In the genomic region with DNA sequence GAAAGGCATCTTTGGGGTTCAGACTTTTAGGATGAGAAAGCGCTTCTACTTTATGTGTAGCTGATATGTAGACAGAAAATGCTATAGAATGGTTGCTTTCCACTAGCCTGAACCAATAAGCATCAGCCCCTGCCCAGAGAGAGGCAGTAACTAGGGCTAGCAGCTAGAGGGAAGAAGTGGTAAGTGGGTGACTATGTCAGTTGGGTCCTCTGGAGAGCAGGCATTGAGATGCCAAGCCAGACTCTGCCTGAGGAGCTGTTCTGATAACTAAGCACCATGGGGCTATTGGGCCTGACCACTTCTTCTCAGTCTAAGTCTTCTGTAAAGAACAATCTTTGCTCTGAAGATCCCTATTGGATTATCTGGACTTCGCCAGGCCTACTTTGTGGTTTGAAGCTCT, we compare ENCODE assay signal across 15 cellular contexts.
DNase-seq lines count a peak whose midpoint lies in the region; ATAC-seq and TF ChIP-seq lines count a peak whose summit lies in the region.
"Had no signal": no experiment of that assay in that cellular context is flagged by ENCODE, and none has a peak within 500 bp of the region (broad histone marks: within the 10 kb centered on the region; RNA-seq: fewer than 3 reads in every experiment).

No MANE protein-coding gene starts in this region.

- H3K4me3 Mint-ChIP-seq in WTC11: no peak overlapping the region
- H3K4me3 Mint-ChIP-seq: CD4-positive, alpha-beta memory T cell; HFFc6 had no signal

- no peaks in the 10 kb centered on the region for H3K79me2 ChIP-seq in SK-N-SH (ENCODE audit: insufficient read depth)

- TF ChIP-seq CTCF in WTC11 (IDR thresholded peaks at IDR 0.05) (no peak), fibroblast of mammary gland (conservative IDR thresholded peaks at IDR 0.05; ENCODE audit: control insufficient read depth, insufficient read depth, low read depth, low read length) (peak; percentile 25), thyroid gland (IDR thresholded peaks at IDR 0.05) (no peak), SK-N-SH (IDR thresholded peaks at IDR 0.05) (no peak)

- WGBS in thyroid gland, 2 donors: 86 to 100% methylated on average over 2 of the region's 2 CpGs
- WGBS in SK-N-SH (ENCODE audit: low lambda C conversion rate): 19% methylated on average over 2 of the region's 2 CpGs

- no peaks in the 10 kb centered on the region for H3K9me3 ChIP-seq in thyroid gland
- H3K9me3 ChIP-seq in SK-N-SH: no peaks in the 10 kb centered on the region
- H3K9me3 ChIP-seq: BE2C had no signal

- peaks cover 54% of the 10 kb centered on the region for H3K9me3 Mint-ChIP-seq in WTC11

- H3K27ac ChIP-seq in thyroid gland (peak overlapping the region; percentile 23 to 79 (median 74)), SK-N-SH (ENCODE audit: low read depth in 2 of 2, low read length in 1 of 2) (no peak overlapping the region)
- H3K27ac ChIP-seq: C4-2B had no signal

- CTCF ChIA-PET in WTC11 (lab: Charles Lee) (interaction anchor here (1.5 to 3.8 kb wide), 6 partner anchors 16 to 427 kb away, joined by 4 to 23 read pairs (median 14); no protein-coding TSS in a partner anchor), SK-N-SH (lab: Yijun Ruan, JAX) (interaction anchor here (5.8 kb wide), 1 partner anchor 121 kb away, joined by 36 read pairs; no protein-coding TSS in a partner anchor)

- no peak overlapping the region for H3K9ac ChIP-seq in SK-N-SH

- no peak for TF ChIP-seq POLR2A in thyroid gland (IDR thresholded peaks at IDR 0.05)

- no peak overlapping the region for H2AFZ ChIP-seq in SK-N-SH (ENCODE audit: low read depth)

- DNase-seq in HUDEP-2 (lab: John Stamatoyannopoulos, UW; ENCODE audit: unreplicated experiment in 76 of 76) (peak in 72 of 76 experiments; percentile 21 to 97 (median 76)), WTC11 (ENCODE audit: low spot score) (no peak), fibroblast of mammary gland (ENCODE audit: low read depth) (no peak), thyroid gland (no peak), SK-N-SH (no peak)
- DNase-seq in effector CD4-positive, alpha-beta T cell: no peak
- DNase-seq: BE2C; CD4-positive, alpha-beta memory T cell; COR-L47; DMS153; DMS79 treated with DMSO at 0.1 percent for 48 hours; EL; HFFc6 had no signal

- intact Hi-C loops in thyroid gland (cut with DNase I): no loop called here

- no peak for TF ChIP-seq RAD21 in SK-N-SH (IDR thresholded peaks at IDR 0.05; ENCODE audit: low read length)

- no peaks in the 10 kb centered on the region for H3K36me3 ChIP-seq in thyroid gland
- no peaks in the 10 kb centered on the region for H3K36me3 ChIP-seq in SK-N-SH (replicated peaks in 1 of 2; ENCODE audit: control insufficient read depth in 1 of 2, insufficient read depth in 2 of 2, low read length in 1 of 2)
- H3K36me3 ChIP-seq: BE2C had no signal

- no peaks in the 10 kb centered on the region for H3K4me1 Mint-ChIP-seq in WTC11
- H3K4me1 Mint-ChIP-seq: CD4-positive, alpha-beta memory T cell had no signal

- H3F3A ChIP-seq in SK-N-SH (replicated peaks; ENCODE audit: insufficient read depth): no peaks in the 10 kb centered on the region

- H3K27ac Mint-ChIP-seq in WTC11: no peak overlapping the region
- H3K27ac Mint-ChIP-seq: CD4-positive, alpha-beta memory T cell; HFFc6 had no signal

- no peaks in the 10 kb centered on the region for H4K20me1 ChIP-seq in SK-N-SH (ENCODE audit: insufficient read depth)

- H3K4me1 ChIP-seq in thyroid gland (peaks cover 16 to 22% of the 10 kb centered on the region in 2 donors), SK-N-SH (ENCODE audit: control insufficient read depth in 1 of 2, insufficient read depth in 2 of 2, low read depth in 1 of 2, low read length in 1 of 2) (no peaks in the 10 kb centered on the region)
- H3K4me1 ChIP-seq: BE2C had no signal

- H3K4me2 ChIP-seq in SK-N-SH: no peak overlapping the region

- POLR2A ChIA-PET in WTC11 (lab: Charles Lee) (no interaction called here), SK-N-SH (lab: Yijun Ruan, JAX) (no interaction called here)

- H3K27me3 Mint-ChIP-seq in WTC11 (ENCODE audit: low read depth): no peaks in the 10 kb centered on the region; the same call in 1 of the 2 replicates

- H3K4me3 ChIP-seq in fibroblast of mammary gland (ENCODE audit: control insufficient read depth, low read depth, low read length) (no peak overlapping the region), thyroid gland (replicated peaks in 1 of 3) (no peak overlapping the region), SK-N-SH (ENCODE audit: low read depth in 2 of 2, low read length in 1 of 2) (no peak overlapping the region)

- TF ChIP-seq EP300 in SK-N-SH (IDR thresholded peaks at IDR 0.05; ENCODE audit: borderline replicate concordance in 1 of 2, low read depth in 1 of 2, low read length in 1 of 2): no peak

- H3K27me3 ChIP-seq in thyroid gland: no peaks in the 10 kb centered on the region
- H3K27me3 ChIP-seq in SK-N-SH (ENCODE audit: insufficient read depth): no peaks in the 10 kb centered on the region
- H3K27me3 ChIP-seq: BE2C had no signal

- no peaks in the 10 kb centered on the region for H3K9me2 ChIP-seq in SK-N-SH

- H3K36me3 Mint-ChIP-seq in WTC11: peaks cover 30% of the 10 kb centered on the region
- H3K36me3 Mint-ChIP-seq: CD4-positive, alpha-beta memory T cell had no signal

- peak; percentile 91 for ATAC-seq in WTC11
- ATAC-seq in HG02759 (IDR thresholded peaks at IDR 0.05; ENCODE audit: unreplicated experiment): no peak

TF ChIP-seq in WTC11, 78 proteins besides CTCF, POLR2A, EP300 and RAD21 (continues in another document):
- TF ChIP-seq OVOL2 (CRISPR knock-in tag; IDR thresholded peaks at IDR 0.05; ENCODE audit: borderline replicate concordance) (no peak), GABPB1 (CRISPR knock-in tag; IDR thresholded peaks at IDR 0.05) (no peak), NR3C1 (CRISPR knock-in tag; conservative IDR thresholded peaks at IDR 0.05; ENCODE audit: low read depth) (no peak), IRF2 (CRISPR knock-in tag; IDR thresholded peaks at IDR 0.05; ENCODE audit: borderline replicate concordance, low read depth) (no peak), ZNF219 (CRISPR knock-in tag; IDR thresholded peaks at IDR 0.05; ENCODE audit: borderline replicate concordance) (no peak), FOXK1 (CRISPR knock-in tag; IDR thresholded peaks at IDR 0.05) (no peak), CREB1 (CRISPR knock-in tag; IDR thresholded peaks at IDR 0.05) (no peak)
- TF ChIP-seq, protein P1, sequence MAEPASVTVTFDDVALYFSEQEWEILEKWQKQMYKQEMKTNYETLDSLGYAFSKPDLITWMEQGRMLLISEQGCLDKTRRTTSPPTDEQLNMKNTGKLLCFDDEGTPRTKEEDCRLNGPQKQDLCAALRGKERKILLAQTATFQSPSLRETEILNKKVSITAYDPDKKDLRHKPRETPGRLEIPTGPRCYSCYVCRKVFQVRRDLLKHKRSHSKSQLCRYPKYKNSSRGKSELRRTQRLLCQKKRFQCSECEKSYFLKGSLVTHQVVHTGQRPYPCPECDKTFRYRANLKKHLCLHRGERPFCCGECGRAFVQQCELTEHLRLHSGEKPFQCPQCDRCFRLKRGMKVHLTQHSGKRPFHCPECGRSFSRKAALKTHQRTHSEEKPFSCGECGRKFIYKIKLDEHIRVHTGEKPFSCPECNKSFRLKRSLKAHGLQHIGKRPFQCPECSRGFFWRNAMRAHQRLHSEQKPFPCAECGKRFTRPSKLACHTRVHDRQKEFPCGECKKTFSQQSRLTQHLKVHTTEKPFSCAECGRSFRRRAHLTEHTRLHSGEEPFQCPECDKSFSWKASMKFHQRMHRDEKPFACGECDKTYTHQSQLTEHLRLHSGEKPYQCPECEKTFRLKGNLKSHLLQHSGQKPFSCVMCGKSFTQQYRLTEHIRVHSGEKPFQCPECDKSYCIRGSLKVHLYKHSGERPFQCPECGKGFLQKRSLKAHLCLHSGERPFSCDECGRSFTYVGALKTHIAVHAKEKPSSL (CRISPR knock-in tag; conservative IDR thresholded peaks at IDR 0.05): no peak
- TF ChIP-seq, protein P2, sequence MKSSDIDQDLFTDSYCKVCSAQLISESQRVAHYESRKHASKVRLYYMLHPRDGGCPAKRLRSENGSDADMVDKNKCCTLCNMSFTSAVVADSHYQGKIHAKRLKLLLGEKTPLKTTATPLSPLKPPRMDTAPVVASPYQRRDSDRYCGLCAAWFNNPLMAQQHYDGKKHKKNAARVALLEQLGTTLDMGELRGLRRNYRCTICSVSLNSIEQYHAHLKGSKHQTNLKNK (CRISPR knock-in tag; IDR thresholded peaks at IDR 0.05): no peak

TF ChIP-seq in SK-N-SH, 30 proteins besides CTCF, POLR2A, EP300 and RAD21 (continues in another document):
- TF ChIP-seq, protein P3, sequence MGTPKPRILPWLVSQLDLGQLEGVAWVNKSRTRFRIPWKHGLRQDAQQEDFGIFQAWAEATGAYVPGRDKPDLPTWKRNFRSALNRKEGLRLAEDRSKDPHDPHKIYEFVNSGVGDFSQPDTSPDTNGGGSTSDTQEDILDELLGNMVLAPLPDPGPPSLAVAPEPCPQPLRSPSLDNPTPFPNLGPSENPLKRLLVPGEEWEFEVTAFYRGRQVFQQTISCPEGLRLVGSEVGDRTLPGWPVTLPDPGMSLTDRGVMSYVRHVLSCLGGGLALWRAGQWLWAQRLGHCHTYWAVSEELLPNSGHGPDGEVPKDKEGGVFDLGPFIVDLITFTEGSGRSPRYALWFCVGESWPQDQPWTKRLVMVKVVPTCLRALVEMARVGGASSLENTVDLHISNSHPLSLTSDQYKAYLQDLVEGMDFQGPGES (IDR thresholded peaks at IDR 0.05; ENCODE audit: low read depth, low read length): no peak
- no peak for TF ChIP-seq GATA2 (CRISPR knock-in tag; IDR thresholded peaks at IDR 0.05)
- TF ChIP-seq YY1 (IDR thresholded peaks at IDR 0.05; ENCODE audit: low read depth): no peak
- TF ChIP-seq MEF2A (IDR thresholded peaks at IDR 0.05; ENCODE audit: borderline replicate concordance, low read depth): no peak
- no peak for TF ChIP-seq TCF12 (IDR thresholded peaks at IDR 0.05)
- no peak for TF ChIP-seq FOXJ3 (CRISPR knock-in tag; IDR thresholded peaks at IDR 0.05)
- no peak for TF ChIP-seq CHD2 (IDR thresholded peaks at IDR 0.05; ENCODE audit: low read length, partially characterized antibody)
- no peak for TF ChIP-seq SMC3 (IDR thresholded peaks at IDR 0.05; ENCODE audit: low read depth, low read length)
- no peak for TF ChIP-seq MXI1 (IDR thresholded peaks at IDR 0.05; ENCODE audit: low read depth, low read length)
- no peak for TF ChIP-seq GABPA (IDR thresholded peaks at IDR 0.05; ENCODE audit: low read depth)
- no peak for TF ChIP-seq NFIC (IDR thresholded peaks at IDR 0.05; ENCODE audit: borderline replicate concordance)
- TF ChIP-seq JUND (IDR thresholded peaks at IDR 0.05): no peak
- TF ChIP-seq RCOR1 (IDR thresholded peaks at IDR 0.05; ENCODE audit: low read length): no peak
- TF ChIP-seq TEAD4 (IDR thresholded peaks at IDR 0.05; ENCODE audit: borderline replicate concordance, insufficient read depth): no peak
- TF ChIP-seq NRF1 (IDR thresholded peaks at IDR 0.05; ENCODE audit: low read depth, low read length): no peak
- TF ChIP-seq POLR2AphosphoS5 (IDR thresholded peaks at IDR 0.05; ENCODE audit: low read depth, low read length): no peak
- TF ChIP-seq TAF1 (IDR thresholded peaks at IDR 0.05; ENCODE audit: borderline replicate concordance, low read depth, low read length): no peak

Comparison
In these comparisons a context has a peak if more than half of its experiments do, and no peak if none do; other contexts are left out.
1. DNase-seq: peak in HUDEP-2 (72 of 76); none in WTC11 (single experiment), fibroblast of mammary gland (single experiment), thyroid gland (0 of 2), effector CD4-positive, alpha-beta T cell (single experiment) and SK-N-SH (single experiment).
2. H3K27ac ChIP-seq: peak in thyroid gland (3 of 3); none in SK-N-SH (0 of 2).